17 cellular contexts compared by ENCODE assay signal in the genomic region with DNA sequence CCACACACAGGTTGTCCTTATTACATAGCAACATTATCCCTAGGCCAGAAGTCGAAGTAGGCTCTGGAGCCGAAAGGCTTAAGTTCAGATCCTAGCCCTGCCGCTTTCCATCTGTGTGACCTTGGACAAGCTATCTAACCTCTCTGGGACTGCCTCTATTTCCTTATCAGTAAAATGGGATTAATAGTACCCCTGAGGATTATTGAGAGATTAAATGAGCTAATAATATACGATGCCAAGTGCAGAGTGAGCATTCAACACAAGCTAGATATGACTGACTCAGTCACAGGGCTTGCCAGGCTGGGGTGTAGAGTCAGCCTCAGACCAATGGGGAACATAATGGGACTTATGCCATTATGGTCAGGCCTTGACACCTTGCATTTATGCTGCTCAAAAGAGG. TPM values are rescaled to one million over a fixed set of nuclear protein-coding genes. Genes with fewer than 3 reads are reported as not detected.
DNase-seq lines count a peak whose midpoint lies in the region; ATAC-seq and TF ChIP-seq lines count a peak whose summit lies in the region.
"Had no signal": no experiment of that assay in that cellular context is flagged by ENCODE, and none has a peak within 500 bp of the region (broad histone marks: within the 10 kb centered on the region; RNA-seq: fewer than 3 reads in every experiment).

No MANE protein-coding gene starts in this region.

- H3K9ac ChIP-seq in colonic mucosa (ENCODE audit: low read depth in 2 of 2, low read length in 2 of 2) (no peak overlapping the region), mucosa of rectum (ENCODE audit: low read depth in 1 of 2, low read length in 2 of 2) (no peak overlapping the region)
- H3K9ac ChIP-seq: BLaER1 had no signal

- ATAC-seq in HG03175 (IDR thresholded peaks at IDR 0.05; ENCODE audit: unreplicated experiment): no peak
- ATAC-seq in HG02759 (IDR thresholded peaks at IDR 0.05; ENCODE audit: unreplicated experiment): no peak

- intact Hi-C loops in colonic mucosa (cut with DNase I): loop anchor here (10.0 kb wide), 1 partner anchor 309 kb away; no protein-coding TSS in a partner anchor
- intact Hi-C loops in sigmoid colon (cut with DNase I): no loop called here

- H3K36me3 ChIP-seq in colonic mucosa (no peaks in the 10 kb centered on the region), mucosa of rectum (ENCODE audit: control insufficient read depth in 2 of 2, insufficient read depth in 2 of 2, low read length in 2 of 2) (no peaks in the 10 kb centered on the region), sigmoid colon (no peaks in the 10 kb centered on the region)
- H3K36me3 ChIP-seq: BLaER1, HAP-1 had no signal

- no peak for TF ChIP-seq POLR2A in sigmoid colon (IDR thresholded peaks at IDR 0.05)

- no peak for TF ChIP-seq EP300 in sigmoid colon (IDR thresholded peaks at IDR 0.05)

- 92 to 94% methylated on average over 4 of the region's 4 CpGs for WGBS in sigmoid colon, 2 donors

- H3K4me3 ChIP-seq in colonic mucosa: no peak overlapping the region
- H3K4me3 ChIP-seq in mucosa of rectum (ENCODE audit: low read length in 2 of 2): no peak overlapping the region
- H3K4me3 ChIP-seq in sigmoid colon: no peak overlapping the region
- H3K4me3 ChIP-seq: BLaER1, HAP-1 had no signal

- H3K27me3 ChIP-seq in colonic mucosa (no peaks in the 10 kb centered on the region), mucosa of rectum (ENCODE audit: control insufficient read depth in 2 of 2, insufficient read depth in 2 of 2, low read length in 2 of 2) (no peaks in the 10 kb centered on the region), sigmoid colon (no peaks in the 10 kb centered on the region)
- H3K27me3 ChIP-seq: BLaER1 had no signal

- peak overlapping the region; percentile 77 for H3K27ac ChIP-seq in colonic mucosa
- H3K27ac ChIP-seq in mucosa of rectum (ENCODE audit: low read depth in 2 of 2, low read length in 2 of 2): peak overlapping the region; percentile 51 to 87
- no peak overlapping the region for H3K27ac ChIP-seq in sigmoid colon
- H3K27ac ChIP-seq: BLaER1, HL-60 had no signal

- no peaks in the 10 kb centered on the region for H3K4me1 ChIP-seq in colonic mucosa
- H3K4me1 ChIP-seq in mucosa of rectum (ENCODE audit: control insufficient read depth in 2 of 2, insufficient read depth in 2 of 2, low read length in 2 of 2): peaks cover 3 to 15% of the 10 kb centered on the region in 2 donors
- peaks cover 0 to 11% (median 7%) of the 10 kb centered on the region in 4 donors for H3K4me1 ChIP-seq in sigmoid colon

- H3K9me3 ChIP-seq in colonic mucosa: no peaks in the 10 kb centered on the region
- H3K9me3 ChIP-seq in mucosa of rectum (ENCODE audit: control insufficient read depth in 2 of 2, low read length in 2 of 2): no peaks in the 10 kb centered on the region
- H3K9me3 ChIP-seq in sigmoid colon: no peaks in the 10 kb centered on the region
- H3K9me3 ChIP-seq: BLaER1, HAP-1 had no signal

- DNase-seq in NCI-H82 (lab: John Stamatoyannopoulos, UW): peak; percentile 57
- DNase-seq in NCI-H82 treated with DMSO at 0.1 percent for 48 hours (lab: John Stamatoyannopoulos, UW; ENCODE audit: unreplicated experiment): no peak
- no peak for DNase-seq in colonic mucosa
- peak; percentile 17 for DNase-seq in sigmoid colon
- DNase-seq in C1 segment of cervical spinal cord (lab: John Stamatoyannopoulos, UW): no peak
- DNase-seq: 8988T; AML-193; CD4-positive, CD25-positive, alpha-beta regulatory T cell; DND-41; GDM1; IMR-90 had no signal

- TF ChIP-seq CTCF in colonic mucosa (IDR thresholded peaks at IDR 0.05) (no peak), sigmoid colon (IDR thresholded peaks at IDR 0.05) (no peak)

RNA-seq across cellular contexts. Expression of a gene that starts 8.9 kb away (rescaled TPM):
- total RNA-seq in colonic mucosa (10 to 100 TPM; 17.4 to 18.1 TPM), sigmoid colon (1 to 10 TPM; 2.1 to 4.7 (median 2.7) TPM)
- polyA plus RNA-seq in sigmoid colon: 10 to 100 TPM; 10.7 to 12.5 (median 10.8) TPM

RNA-seq across cellular contexts. Expression of a gene that starts 11.9 kb away (rescaled TPM):
- 100 to 1,000 TPM; 101 to 109 TPM for total RNA-seq in colonic mucosa
- 100 to 1,000 TPM; 121 to 151 (median 136) TPM for total RNA-seq in sigmoid colon
- 10 to 100 TPM; 59.5 to 61.7 (median 61.0) TPM for polyA plus RNA-seq in sigmoid colon

RNA-seq across cellular contexts. Expression of a gene that starts 58.5 kb away (rescaled TPM):
- total RNA-seq in colonic mucosa (1 to 10 TPM in 1 of 2 donors, under 1 TPM in 1; 0.59 to 4.5 TPM), sigmoid colon (1 to 10 TPM; 1.1 to 2.6 (median 1.8) TPM)
- 1 to 10 TPM in 1 of 3 donors, under 1 TPM in 2; 0.60 to 2.9 (median 0.69) TPM for polyA plus RNA-seq in sigmoid colon

Comparison
In these comparisons a context has a peak if more than half of its experiments do, and no peak if none do; other contexts are left out.
1. DNase-seq: peak in NCI-H82 (single experiment) and sigmoid colon (single experiment); none in NCI-H82 treated with DMSO at 0.1 percent for 48 hours (single experiment), colonic mucosa (single experiment) and C1 segment of cervical spinal cord (0 of 14).
2. H3K27ac ChIP-seq: peak in colonic mucosa (single experiment) and mucosa of rectum (2 of 2); none in sigmoid colon (0 of 4).